ENCODE assay signal across 8 cellular contexts in the genomic region with DNA sequence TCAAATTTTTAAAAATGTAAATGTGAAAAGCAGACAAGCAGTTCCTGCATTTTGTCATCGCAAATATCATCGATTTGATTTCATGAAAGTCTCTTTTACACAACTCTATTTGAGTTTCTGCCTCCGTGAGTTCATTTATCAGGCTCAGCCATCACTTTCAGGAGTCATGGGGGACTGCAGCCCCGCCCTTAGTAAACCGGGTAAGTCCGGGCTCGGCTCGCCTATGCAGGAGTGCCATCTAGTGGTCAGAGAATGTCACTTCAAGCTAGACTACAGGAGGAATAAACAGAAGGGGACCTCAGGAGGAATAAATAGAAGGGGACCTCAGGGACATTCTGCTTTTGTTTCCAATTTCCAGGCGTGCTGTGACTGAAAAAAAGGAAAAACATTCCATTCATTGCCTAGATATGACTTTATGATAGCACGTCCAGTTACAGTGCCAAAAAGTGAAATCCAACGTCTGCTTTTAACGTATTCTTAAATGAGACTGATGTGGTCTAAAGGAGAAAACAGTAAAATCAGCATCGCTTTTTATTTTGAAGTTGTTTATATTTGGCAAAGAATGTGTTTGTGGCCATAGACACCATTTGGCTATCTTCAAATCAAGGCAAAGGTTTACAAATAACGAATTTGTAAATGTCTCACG.
A peak's percentile ranks its signal among the peaks of the same experiment; 100 is the strongest.
DNase-seq lines count a peak whose midpoint lies in the region; ATAC-seq and TF ChIP-seq lines count a peak whose summit lies in the region.

No MANE protein-coding gene starts in this region.

- H3K27ac Mint-ChIP-seq in activated T-helper 2 cell treated with anti-CD3 and anti-CD28 coated beads, Interferon-gamma antibody, Interleukin-2, Interleukin-4, amounts not matched to agents 10 μg/mL and 5 μg/mL and 100 μg/mL, durations not matched to agents 14 hours and 24 hours and 36 hours: no peak overlapping the region

- intact Hi-C loops in activated T-helper 2 cell treated with anti-CD3 and anti-CD28 coated beads, Interferon-gamma antibody, Interleukin-2, Interleukin-4, amounts not matched to agents 10 μg/mL and 5 μg/mL and 100 μg/mL, durations not matched to agents 14 hours and 24 hours and 36 hours (cut with micrococcal nuclease): loop anchor here (1.0 to 10.0 kb wide), 2 partner anchors 201 to 246 kb away; no protein-coding TSS in a partner anchor

- H3K9me3 Mint-ChIP-seq in activated T-helper 2 cell treated with anti-CD3 and anti-CD28 coated beads, Interferon-gamma antibody, Interleukin-2, Interleukin-4, amounts not matched to agents 10 μg/mL and 5 μg/mL and 100 μg/mL, durations not matched to agents 14 hours and 24 hours and 36 hours: no peaks in the 10 kb centered on the region

- H3K4me1 ChIP-seq in DOHH2 (ENCODE audit: control insufficient read depth, low read length) (no peaks in the 10 kb centered on the region), KMS-11 (ENCODE audit: low read depth, poor library complexity, severe bottlenecking) (no peaks in the 10 kb centered on the region), neutrophil (ENCODE audit: control insufficient read depth in 1 of 2, insufficient read depth in 1 of 2, low read depth in 1 of 2, low read length in 1 of 2) (no peaks in the 10 kb centered on the region)

- no peak overlapping the region for H3K27ac ChIP-seq in DOHH2 (ENCODE audit: low read depth, low read length)
- H3K27ac ChIP-seq in KMS-11: no peak overlapping the region
- H3K27ac ChIP-seq in neutrophil: no peak overlapping the region
- peak overlapping the region; percentile 27 for H3K27ac ChIP-seq in substantia nigra (ENCODE audit: low read depth, low read length, poor library complexity, severe bottlenecking)

- H3K9ac ChIP-seq in KMS-11: no peak overlapping the region

- H3K9me3 ChIP-seq in DOHH2 (ENCODE audit: control insufficient read depth, insufficient read depth, low read length) (no peaks in the 10 kb centered on the region), neutrophil (no peaks in the 10 kb centered on the region)

- H3K36me3 ChIP-seq in DOHH2 (ENCODE audit: control insufficient read depth, low read length): no peaks in the 10 kb centered on the region
- no peaks in the 10 kb centered on the region for H3K36me3 ChIP-seq in KMS-11 (ENCODE audit: insufficient read depth)
- H3K36me3 ChIP-seq in neutrophil: no peaks in the 10 kb centered on the region

- H3F3A ChIP-seq in DOHH2 (ENCODE audit: control insufficient read depth, insufficient read depth): no peaks in the 10 kb centered on the region

- peak overlapping the region; percentile 49 for H3K4me3 Mint-ChIP-seq in activated T-helper 2 cell treated with anti-CD3 and anti-CD28 coated beads, Interferon-gamma antibody, Interleukin-2, Interleukin-4, amounts not matched to agents 10 μg/mL and 5 μg/mL and 100 μg/mL, durations not matched to agents 14 hours and 24 hours and 36 hours (ENCODE audit: low read depth)

- H3K79me2 ChIP-seq in DOHH2 (ENCODE audit: control insufficient read depth, low read length) (no peaks in the 10 kb centered on the region), KMS-11 (ENCODE audit: insufficient read depth, low read depth) (no peaks in the 10 kb centered on the region)

- H3K4me3 ChIP-seq in DOHH2 (ENCODE audit: low read length) (peak overlapping the region; percentile 45), KMS-11 (IDR thresholded peaks at IDR 0.05; ENCODE audit: insufficient read depth, low read depth, low read length) (no peak overlapping the region), fibroblast of villous mesenchyme (ENCODE audit: low read depth, low read length) (peak overlapping the region; percentile 34), neutrophil (ENCODE audit: low read depth in 1 of 2, low read length in 1 of 2) (no peak overlapping the region)

- H3K27me3 Mint-ChIP-seq in activated T-helper 2 cell treated with anti-CD3 and anti-CD28 coated beads, Interferon-gamma antibody, Interleukin-2, Interleukin-4, amounts not matched to agents 10 μg/mL and 5 μg/mL and 100 μg/mL, durations not matched to agents 14 hours and 24 hours and 36 hours (ENCODE audit: low read depth): peaks cover 5% of the 10 kb centered on the region

- H3K4me2 ChIP-seq in DOHH2 (ENCODE audit: low read length) (peak overlapping the region; percentile 47), KMS-11 (no peak overlapping the region)

- peak; percentile 67 for DNase-seq in RPMI8226
- DNase-seq in activated T-helper 2 cell treated with anti-CD3 and anti-CD28 coated beads, Interferon-gamma antibody, Interleukin-2, Interleukin-4, amounts not matched to agents 10 μg/mL and 5 μg/mL and 100 μg/mL, durations not matched to agents 14 hours and 24 hours and 36 hours (ENCODE audit: low spot score): peak; percentile 54
- DNase-seq in fibroblast of villous mesenchyme (ENCODE audit: low read depth): peak; percentile 83
- DNase-seq in substantia nigra (lab: John Stamatoyannopoulos, UW): peak in 47 of 49 donors; percentile 1 to 83 (median 62)

- H4K20me1 ChIP-seq in DOHH2 (ENCODE audit: control insufficient read depth, insufficient read depth, low read depth, low read length): no peaks in the 10 kb centered on the region
- no peaks in the 10 kb centered on the region for H4K20me1 ChIP-seq in KMS-11 (ENCODE audit: insufficient read depth)

- no peaks in the 10 kb centered on the region for H3K9me2 ChIP-seq in DOHH2 (replicated peaks; ENCODE audit: control insufficient read depth, low read length)

- ATAC-seq in GM21723 (IDR thresholded peaks at IDR 0.05; ENCODE audit: unreplicated experiment): peak; percentile 97

- H3K36me3 Mint-ChIP-seq in activated T-helper 2 cell treated with anti-CD3 and anti-CD28 coated beads, Interferon-gamma antibody, Interleukin-2, Interleukin-4, amounts not matched to agents 10 μg/mL and 5 μg/mL and 100 μg/mL, durations not matched to agents 14 hours and 24 hours and 36 hours (ENCODE audit: low read depth): no peaks in the 10 kb centered on the region

- peaks cover 6% of the 10 kb centered on the region for H3K4me1 Mint-ChIP-seq in activated T-helper 2 cell treated with anti-CD3 and anti-CD28 coated beads, Interferon-gamma antibody, Interleukin-2, Interleukin-4, amounts not matched to agents 10 μg/mL and 5 μg/mL and 100 μg/mL, durations not matched to agents 14 hours and 24 hours and 36 hours (ENCODE audit: low read depth)

- no peak overlapping the region for H2AFZ ChIP-seq in KMS-11 (ENCODE audit: low read depth)

- H3K27me3 ChIP-seq in DOHH2 (ENCODE audit: control insufficient read depth, low read length) (no peaks in the 10 kb centered on the region), KMS-11 (ENCODE audit: insufficient read depth, low read depth) (no peaks in the 10 kb centered on the region), neutrophil (peaks cover 56% of the 10 kb centered on the region)

- TF ChIP-seq CTCF in DOHH2 (IDR thresholded peaks at IDR 0.05; ENCODE audit: low read depth, low read length, poor library complexity, severe bottlenecking) (peak; percentile 90), KMS-11 (conservative IDR thresholded peaks at IDR 0.05; ENCODE audit: low read depth, low read length) (peak; percentile 86), fibroblast of villous mesenchyme (IDR thresholded peaks at IDR 0.05; ENCODE audit: insufficient read depth, low read depth, low read length) (peak; percentile 93), neutrophil (IDR thresholded peaks at IDR 0.05) (peak; percentile 66)

Comparison
In these comparisons a context has a peak if more than half of its experiments do, and no peak if none do; other contexts are left out.
1. H3K4me3 ChIP-seq: peak in DOHH2 (single experiment) and fibroblast of villous mesenchyme (single experiment); none in KMS-11 (single experiment) and neutrophil (0 of 2).
2. Peak in every context shown above with its lines, with median percentiles within 50 percentile points of each other: CTCF ChIP-seq and DNase-seq.